In genomic region chr2:138155304-138155703, GRCh38 we compare ENCODE assay signal across 21 cellular contexts.
"Had no signal": no experiment of that assay in that cellular context is flagged by ENCODE, and none has a peak within 500 bp of the region (broad histone marks: within the 10 kb centered on the region; RNA-seq: fewer than 3 reads in every experiment).

No MANE protein-coding gene starts in this region.

- H3K4me3 ChIP-seq: colonic mucosa, gastroesophageal sphincter, left ventricle myocardium inferior, prostate gland, right atrium auricular region, tibial artery had no signal

- H3K4me1 ChIP-seq: colonic mucosa, gastroesophageal sphincter, left ventricle myocardium inferior, prostate gland, right atrium auricular region, tibial artery had no signal

- H3K9me3 ChIP-seq: colonic mucosa, gastroesophageal sphincter, left ventricle myocardium inferior, prostate gland, right atrium auricular region, tibial artery had no signal

- H3K36me3 ChIP-seq: colonic mucosa, left ventricle myocardium inferior, prostate gland, right atrium auricular region had no signal

- ATAC-seq: activated CD4-positive, alpha-beta T cell treated with anti-CD3 and anti-CD28 coated beads for 36 hours; activated T-cell treated with anti-CD3 and anti-CD28 coated beads, Interleukin-2, amount 50 U/mL, for 72 hours; gastroesophageal sphincter; natural killer cell treated with Interleukin-12 subunit alpha and Interleukin-12 subunit beta and Interleukin-15 and Interleukin-18, amount 100 ng/mL, for 72 hours had no signal

- H3K27ac ChIP-seq: colonic mucosa, epithelial cell of prostate, gastroesophageal sphincter, left ventricle myocardium inferior, prostate gland, right atrium auricular region, tibial artery had no signal

- H3K27me3 ChIP-seq: colonic mucosa, gastroesophageal sphincter, right atrium auricular region, tibial artery had no signal

- DNase-seq: activated B cell treated with CpG ODN at 0.5 μM for 24 hours; activated CD4-positive, alpha-beta T cell treated with anti-CD3 and anti-CD28 coated beads for 36 hours; activated CD4-positive, alpha-beta T cell treated with anti-CD3 and anti-CD28 coated beads, Interleukin-2, amount 50 U/mL, for 4 hours; activated effector memory CD4-positive, alpha-beta T cell treated with Interleukin-2 at 50 U/mL for 16 hours; activated naive CD4-positive, alpha-beta T cell treated with anti-CD3 and anti-CD28 coated beads for 36 hours; activated naive CD8-positive, alpha-beta T cell treated with anti-CD3 and anti-CD28 coated beads, Interleukin-2, amount 10 ng/mL, durations not matched to agents 7 days and 5 days; activated T-cell treated with anti-CD3 and anti-CD28 coated beads, Interleukin-2, amount 50 U/mL, for 72 hours; amygdala; colonic mucosa; head of caudate nucleus; hypothalamus; left ventricle myocardium inferior; stimulated activated CD4-positive, alpha-beta T cell treated with anti-CD3 and anti-CD28 coated beads, Interleukin-1b, Interleukin-23, amount 100 ng/mL, for 48 hours; substantia nigra; T1000; tibial artery had no signal
